13 cellular contexts compared by ENCODE assay signal in genomic region chr12:12331896-12332295, GRCh38. TPM values are rescaled to one million over a fixed set of nuclear protein-coding genes. Genes with fewer than 3 reads are reported as not detected.
DNase-seq lines count a peak whose midpoint lies in the region; ATAC-seq and TF ChIP-seq lines count a peak whose summit lies in the region.
"Had no signal": no experiment of that assay in that cellular context is flagged by ENCODE, and none has a peak within 500 bp of the region (broad histone marks: within the 10 kb centered on the region; RNA-seq: fewer than 3 reads in every experiment).

No MANE protein-coding gene starts in this region.

- H3K4me3 Mint-ChIP-seq in progenitor cell of endocrine pancreas (ENCODE audit: low read depth) = peak overlapping the region; percentile 32
- H3K4me3 Mint-ChIP-seq in activated T-helper 17 cell treated with anti-CD3 and anti-CD28 coated beads, Interleukin-2, amount 50 U/mL, for 72 hours = no peak overlapping the region
- H3K4me3 Mint-ChIP-seq: activated CD8-positive, alpha-beta T cell treated with anti-CD3 and anti-CD28 coated beads for 36 hours; activated T-cell treated with anti-CD3 and anti-CD28 coated beads, Interleukin-2, amount 50 U/mL, for 72 hours; neural crest cell had no signal

- no peaks in the 10 kb centered on the region for H3K9me3 ChIP-seq in ovary

- H3K27me3 Mint-ChIP-seq in progenitor cell of endocrine pancreas = no peaks in the 10 kb centered on the region
- no peaks in the 10 kb centered on the region for H3K27me3 Mint-ChIP-seq in activated T-helper 17 cell treated with anti-CD3 and anti-CD28 coated beads, Interleukin-2, amount 50 U/mL, for 72 hours
- H3K27me3 Mint-ChIP-seq: activated CD8-positive, alpha-beta T cell treated with anti-CD3 and anti-CD28 coated beads for 36 hours had no signal

- H3K4me1 Mint-ChIP-seq in progenitor cell of endocrine pancreas (ENCODE audit: low read depth) = peaks cover 36% of the 10 kb centered on the region
- H3K4me1 Mint-ChIP-seq in activated T-helper 17 cell treated with anti-CD3 and anti-CD28 coated beads, Interleukin-2, amount 50 U/mL, for 72 hours = peaks cover 13% of the 10 kb centered on the region

- no peak for TF ChIP-seq EP300 in ovary (IDR thresholded peaks at IDR 0.05)

- H3K9me3 Mint-ChIP-seq in progenitor cell of endocrine pancreas (ENCODE audit: low read depth) = no peaks in the 10 kb centered on the region
- no peaks in the 10 kb centered on the region for H3K9me3 Mint-ChIP-seq in activated T-helper 17 cell treated with anti-CD3 and anti-CD28 coated beads, Interleukin-2, amount 50 U/mL, for 72 hours
- H3K9me3 Mint-ChIP-seq: activated CD8-positive, alpha-beta T cell treated with anti-CD3 and anti-CD28 coated beads for 36 hours; activated T-cell treated with anti-CD3 and anti-CD28 coated beads, Interleukin-2, amount 50 U/mL, for 72 hours; neural crest cell had no signal

- H3K27me3 ChIP-seq in foreskin keratinocyte = no peaks in the 10 kb centered on the region
- no peaks in the 10 kb centered on the region for H3K27me3 ChIP-seq in ovary

- peak; percentile 44 for ATAC-seq in foreskin keratinocyte
- no peak for ATAC-seq in activated T-helper 17 cell treated with anti-CD3 and anti-CD28 coated beads, Interleukin-2, amount 50 U/mL, for 72 hours (replicated peaks)
- ATAC-seq: activated CD8-positive, alpha-beta T cell treated with anti-CD3 and anti-CD28 coated beads for 36 hours; activated T-cell treated with anti-CD3 and anti-CD28 coated beads, Interleukin-2, amount 50 U/mL, for 72 hours had no signal

- TF ChIP-seq POLR2A in ovary (IDR thresholded peaks at IDR 0.05) = no peak

- intact Hi-C loops in ovary (cut with DNase I) = loop anchor here in 2 of 4 donors (5.0 to 10.0 kb wide), 2 partner anchors 250 to 747 kb away; no protein-coding TSS in a partner anchor

- no peak overlapping the region for H3K27ac ChIP-seq in foreskin keratinocyte
- no peak overlapping the region for H3K27ac ChIP-seq in ovary

- no peaks in the 10 kb centered on the region for H3K4me1 ChIP-seq in foreskin keratinocyte
- H3K4me1 ChIP-seq in ovary (ENCODE audit: insufficient read depth) = peaks cover 4% of the 10 kb centered on the region

- no peak overlapping the region for H3K4me3 ChIP-seq in ovary

- peak overlapping the region; percentile 94 for H3K27ac Mint-ChIP-seq in progenitor cell of endocrine pancreas
- no peak overlapping the region for H3K27ac Mint-ChIP-seq in activated T-helper 17 cell treated with anti-CD3 and anti-CD28 coated beads, Interleukin-2, amount 50 U/mL, for 72 hours
- H3K27ac Mint-ChIP-seq: activated CD8-positive, alpha-beta T cell treated with anti-CD3 and anti-CD28 coated beads for 36 hours; activated T-cell treated with anti-CD3 and anti-CD28 coated beads, Interleukin-2, amount 50 U/mL, for 72 hours had no signal

- WGBS in ovary, 3 donors = 78 to 96% (median 87%) methylated on average over 1 of the region's 1 CpG

- peaks cover 7% of the 10 kb centered on the region for H3K36me3 Mint-ChIP-seq in progenitor cell of endocrine pancreas (ENCODE audit: insufficient read depth)
- H3K36me3 Mint-ChIP-seq in activated T-helper 17 cell treated with anti-CD3 and anti-CD28 coated beads, Interleukin-2, amount 50 U/mL, for 72 hours (ENCODE audit: low read depth) = no peaks in the 10 kb centered on the region

- H3K36me3 ChIP-seq in ovary = no peaks in the 10 kb centered on the region

- no peak for TF ChIP-seq CTCF in foreskin keratinocyte (conservative IDR thresholded peaks at IDR 0.05)
- no peak for TF ChIP-seq CTCF in progenitor cell of endocrine pancreas (IDR thresholded peaks at IDR 0.05; ENCODE audit: unreplicated experiment)
- no peak for TF ChIP-seq CTCF in ovary (IDR thresholded peaks at IDR 0.05)

- DNase-seq in ELF-1 (ENCODE audit: low read depth, low spot score) (peak; percentile 36), NCI-H526 (lab: John Stamatoyannopoulos, UW) (peak; percentile 27 to 52), foreskin keratinocyte (peak in 1 of 2 donors; percentile 40), progenitor cell of endocrine pancreas (ENCODE audit: low spot score, unreplicated experiment) (no peak), NCI-H1930 (lab: John Stamatoyannopoulos, UW) (no peak), ovary (no peak), cerebellum (ENCODE audit: low spot score) (no peak)
- DNase-seq: activated CD8-positive, alpha-beta T cell treated with anti-CD3 and anti-CD28 coated beads for 36 hours; activated T-cell treated with anti-CD3 and anti-CD28 coated beads, Interleukin-2, amount 50 U/mL, for 72 hours; GF-D8; NCI-H187 treated with DMSO at 0.1 percent for 48 hours had no signal

RNA-seq across cellular contexts. Expression of gene MANSC1, which starts 18.1 kb away (rescaled TPM):
- total RNA-seq in foreskin keratinocyte (3.8 and 4.8 TPM in 2 replicates), progenitor cell of endocrine pancreas (30.1 and 30.7 TPM in 2 replicates), ovary (10 to 100 TPM in 5 of 7 donors, 1 to 10 TPM in 2; 5.0 to 19.6 (median 17.2) TPM), cerebellum (2.4 TPM)
- polyA plus RNA-seq in foreskin keratinocyte (2.5 and 3.0 TPM in 2 replicates), ovary (10 to 100 TPM; 13.3 to 33.3 TPM)
- under 1 TPM; 0.63 to 0.74 TPM for total RNA-seq in activated T-helper 17 cell treated with anti-CD3 and anti-CD28 coated beads, Interleukin-2, amount 50 U/mL, for 72 hours

RNA-seq across cellular contexts. Expression of gene BORCS5, which starts 25.0 kb away (rescaled TPM):
- total RNA-seq in foreskin keratinocyte = 5.5 and 6.6 TPM in 2 replicates
- 6.8 and 10.1 TPM in 2 replicates for polyA plus RNA-seq in foreskin keratinocyte
- 22.0 and 25.2 TPM in 2 replicates for total RNA-seq in progenitor cell of endocrine pancreas
- total RNA-seq in activated T-helper 17 cell treated with anti-CD3 and anti-CD28 coated beads, Interleukin-2, amount 50 U/mL, for 72 hours = 10 to 100 TPM; 26.1 to 43.8 TPM
- total RNA-seq in ovary = 10 to 100 TPM in 6 of 7 donors, 1 to 10 TPM in 1; 6.2 to 20.4 (median 11.6) TPM
- polyA plus RNA-seq in ovary = 1 to 10 TPM; 7.2 to 9.7 TPM
- 25.7 TPM for total RNA-seq in cerebellum

Comparison
In these comparisons a context has a peak if more than half of its experiments do, and no peak if none do; other contexts are left out.
1. DNase-seq: peak in ELF-1 (single experiment) and NCI-H526 (2 of 2); none in progenitor cell of endocrine pancreas (single experiment), NCI-H1930 (0 of 2), ovary (0 of 5) and cerebellum (single experiment).